In genomic region chr17:10349403-10349802, GRCh38 we compare ENCODE assay signal across 15 cellular contexts. TPM values are rescaled to one million over a fixed set of nuclear protein-coding genes. Genes with fewer than 3 reads are reported as not detected.
A peak's percentile ranks its signal among the peaks of the same experiment; 100 is the strongest.
DNase-seq lines count a peak whose midpoint lies in the region; ATAC-seq, FAIRE-seq and TF ChIP-seq lines count a peak whose summit lies in the region.
"Had no signal": no experiment of that assay in that cellular context is flagged by ENCODE, and none has a peak within 500 bp of the region (broad histone marks: within the 10 kb centered on the region; RNA-seq: fewer than 3 reads in every experiment).

No MANE protein-coding gene starts in this region.

- no peaks in the 10 kb centered on the region for H3K4me1 ChIP-seq in kidney (ENCODE audit: control insufficient read depth in 1 of 2, insufficient read depth in 1 of 2, low read depth in 1 of 2, low read length in 2 of 2)
- H3K4me1 ChIP-seq: uterus had no signal

- H3K9ac ChIP-seq in kidney (ENCODE audit: low read length in 2 of 2) = no peak overlapping the region

- no peaks in the 10 kb centered on the region for H3K9me3 ChIP-seq in kidney (ENCODE audit: control insufficient read depth in 1 of 2, low read length in 2 of 2)
- H3K9me3 ChIP-seq: uterus had no signal

- no peak for TF ChIP-seq CTCF in kidney (IDR thresholded peaks at IDR 0.05; ENCODE audit: borderline replicate concordance, extremely low read depth, insufficient read depth)

- DNase-seq in Daoy (ENCODE audit: low read depth) = peak; percentile 35
- DNase-seq in H4 (ENCODE audit: low spot score) = peak; percentile 6
- peak; percentile 60 for DNase-seq in islet precursor cell
- DNase-seq in NOMO-1 treated with DMSO at 0.1 percent for 48 hours (lab: John Stamatoyannopoulos, UW; ENCODE audit: unreplicated experiment) = no peak
- no peak for DNase-seq in kidney
- no peak for DNase-seq in NCI-H748 treated with DMSO at 0.1 percent for 48 hours (lab: John Stamatoyannopoulos, UW)
- DNase-seq: aorta, immature natural killer cell, IMR-90, NCI-H2107, uterus had no signal

- no peak overlapping the region for H3K4me3 ChIP-seq in kidney (ENCODE audit: low read length in 2 of 2)
- H3K4me3 ChIP-seq: uterus had no signal

- no peak for FAIRE-seq in kidney (lab: Jason Lieb, UNC)
- FAIRE-seq: endometrium, RCC 7860 had no signal

- H3K36me3 ChIP-seq in kidney (ENCODE audit: control insufficient read depth in 1 of 2, insufficient read depth in 2 of 2, low read length in 2 of 2) = no peaks in the 10 kb centered on the region
- H3K36me3 ChIP-seq: uterus had no signal

- intact Hi-C loops in kidney (cut with DNase I) = no loop called here

- H3K27ac ChIP-seq in kidney (ENCODE audit: low read depth in 2 of 2, low read length in 2 of 2) = no peak overlapping the region
- H3K27ac ChIP-seq: uterus had no signal

- peak; percentile 51; the same call in 2 of the 3 replicates for ATAC-seq in SK-N-SH treated with all-trans-retinoic acid at 6 μM for 48 hours
- ATAC-seq in HG03520 (IDR thresholded peaks at IDR 0.05; ENCODE audit: unreplicated experiment) = no peak

TF ChIP-seq in SK-N-SH treated with all-trans-retinoic acid at 6 μM for 48 hours, 23 proteins besides CTCF, POLR2A, EP300 and RAD21:
- TF ChIP-seq ZNF8 (CRISPR knock-in tag; IDR thresholded peaks at IDR 0.05) (no peak), ZNF70 (CRISPR knock-in tag; IDR thresholded peaks at IDR 0.05) (peak; percentile 90)

RNA-seq across cellular contexts. Expression of gene MYH13, which starts 23.4 kb away (rescaled TPM):
- total RNA-seq in Daoy (2014; rRNA removed; shearing (Covaris generic)) = under 0.01 TPM in 1 of 2 replicates, not detected in the other
- not detected in 2 replicates for total RNA-seq in H4 (2014; rRNA removed; shearing (Covaris generic))
- total RNA-seq in kidney = not detected
- not detected for polyA plus RNA-seq in kidney (ENCODE audit: insufficient read depth, low read depth, low replicate concordance)
- total RNA-seq: aorta, IMR-90, uterus had no signal
- polyA plus RNA-seq: aorta, immature natural killer cell, IMR-90 had no signal

Comparison
In these comparisons a context has a peak if more than half of its experiments do, and no peak if none do; other contexts are left out.
1. DNase-seq: peak in Daoy (single experiment), H4 (single experiment) and islet precursor cell (single experiment); none in NOMO-1 treated with DMSO at 0.1 percent for 48 hours (single experiment), kidney (single experiment) and NCI-H748 treated with DMSO at 0.1 percent for 48 hours (single experiment).